Comparison of ENCODE assay signal across 11 cellular contexts in the genomic region with DNA sequence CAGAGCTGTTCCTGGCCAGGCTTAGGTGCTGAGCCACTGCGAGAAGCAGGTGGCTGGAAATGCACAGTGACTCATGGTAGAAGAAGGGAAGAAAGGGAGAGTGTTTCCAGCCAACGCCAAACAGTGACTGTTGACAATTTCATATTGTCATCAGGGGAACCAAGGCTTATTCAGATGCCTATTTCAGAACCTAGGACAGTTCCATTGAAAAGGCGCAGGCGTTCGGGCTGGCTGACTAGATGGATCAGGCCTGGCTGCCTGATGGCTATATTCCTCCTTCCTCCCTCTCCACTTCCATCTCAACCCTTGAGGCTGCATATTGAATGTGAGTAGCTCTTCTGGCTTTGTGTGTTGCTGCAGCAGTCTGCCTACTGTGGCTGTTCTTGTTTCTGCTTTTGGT.
DNase-seq lines count a peak whose midpoint lies in the region; ATAC-seq, FAIRE-seq and TF ChIP-seq lines count a peak whose summit lies in the region.
"Had no signal": no experiment of that assay in that cellular context is flagged by ENCODE, and none has a peak within 500 bp of the region (broad histone marks: within the 10 kb centered on the region; RNA-seq: fewer than 3 reads in every experiment).

No MANE protein-coding gene starts in this region.

- peak; percentile 27 for DNase-seq in AG20443 (ENCODE audit: low spot score)
- peak; percentile 36 for DNase-seq in HT1080 (ENCODE audit: low read depth)
- DNase-seq in astrocyte (ENCODE audit: low read depth), result peak; percentile 6
- peak; percentile 5 for DNase-seq in inferior parietal cortex (ENCODE audit: extremely low spot score)
- no peak for DNase-seq in NCI-H1092 treated with DMSO at 0.1 percent for 48 hours (lab: John Stamatoyannopoulos, UW)
- no peak for DNase-seq in sciatic nerve (ENCODE audit: low spot score)
- no peak for DNase-seq in NK-92 (lab: John Stamatoyannopoulos, UW; ENCODE audit: unreplicated experiment)
- DNase-seq in central memory CD4-positive, alpha-beta T cell, result no peak
- DNase-seq: activated T-cell treated with anti-CD3 and anti-CD28 coated beads, Interleukin-2, amount 50 U/mL, for 72 hours; left cardiac atrium had no signal

- intact Hi-C loops in sciatic nerve (cut with DNase I), result no loop called here

- H3K27ac ChIP-seq in astrocyte (ENCODE audit: low read depth, low read length), result no peak overlapping the region
- H3K27ac ChIP-seq: dorsolateral prefrontal cortex had no signal

- no peaks in the 10 kb centered on the region for H3K4me1 ChIP-seq in astrocyte (ENCODE audit: insufficient read depth, low read length)

- H4K20me1 ChIP-seq in astrocyte (ENCODE audit: insufficient read depth, low read length), result no peaks in the 10 kb centered on the region

- no peak overlapping the region for H3K9ac ChIP-seq in astrocyte (ENCODE audit: low read length)

- no peaks in the 10 kb centered on the region for H3K9me3 ChIP-seq in astrocyte (ENCODE audit: insufficient read depth, low read depth, low read length)

- no peak overlapping the region for H3K4me3 ChIP-seq in astrocyte (ENCODE audit: insufficient read depth, low read depth, low read length)
- H3K4me3 ChIP-seq: dorsolateral prefrontal cortex had no signal

- no peak overlapping the region for H3K4me2 ChIP-seq in astrocyte (ENCODE audit: low read length)

- H3K9me3 Mint-ChIP-seq in astrocyte (ENCODE audit: unreplicated experiment), result no peaks in the 10 kb centered on the region
- H3K9me3 Mint-ChIP-seq: activated T-cell treated with anti-CD3 and anti-CD28 coated beads, Interleukin-2, amount 50 U/mL, for 72 hours had no signal

- no peak overlapping the region for H3K4me3 Mint-ChIP-seq in astrocyte (ENCODE audit: unreplicated experiment)
- H3K4me3 Mint-ChIP-seq: activated T-cell treated with anti-CD3 and anti-CD28 coated beads, Interleukin-2, amount 50 U/mL, for 72 hours had no signal

- H3K79me2 ChIP-seq in astrocyte (ENCODE audit: insufficient read depth, low read length), result no peaks in the 10 kb centered on the region

- H3K36me3 ChIP-seq in astrocyte (ENCODE audit: insufficient read depth, low read length), result no peaks in the 10 kb centered on the region

- no peak overlapping the region for H2AFZ ChIP-seq in astrocyte (ENCODE audit: low read depth, low read length)

- TF ChIP-seq CTCF in astrocyte (IDR thresholded peaks at IDR 0.05; ENCODE audit: insufficient read depth, low read depth, low read length), result no peak

- H3K36me3 Mint-ChIP-seq in astrocyte (ENCODE audit: low read depth, unreplicated experiment), result no peaks in the 10 kb centered on the region

- no peak overlapping the region for H3K27ac Mint-ChIP-seq in astrocyte (ENCODE audit: unreplicated experiment)
- H3K27ac Mint-ChIP-seq: activated T-cell treated with anti-CD3 and anti-CD28 coated beads, Interleukin-2, amount 50 U/mL, for 72 hours had no signal

- H3K27me3 Mint-ChIP-seq in astrocyte (ENCODE audit: low read depth, unreplicated experiment), result no peaks in the 10 kb centered on the region

- no peaks in the 10 kb centered on the region for H3K4me1 Mint-ChIP-seq in astrocyte (ENCODE audit: low read depth, unreplicated experiment)

- ATAC-seq in sciatic nerve, result no peak
- ATAC-seq: activated T-cell treated with anti-CD3 and anti-CD28 coated beads, Interleukin-2, amount 50 U/mL, for 72 hours; left cardiac atrium had no signal

- peak; percentile 78 for FAIRE-seq in astrocyte (lab: Jason Lieb, UNC)

- H3K27me3 ChIP-seq in astrocyte (ENCODE audit: insufficient read depth, low read length), result no peaks in the 10 kb centered on the region

Comparison
In these comparisons a context has a peak if more than half of its experiments do, and no peak if none do; other contexts are left out.
1. DNase-seq: peak in AG20443 (single experiment), HT1080 (single experiment), astrocyte (single experiment) and inferior parietal cortex (single experiment); none in NCI-H1092 treated with DMSO at 0.1 percent for 48 hours (single experiment), sciatic nerve (single experiment), NK-92 (single experiment) and central memory CD4-positive, alpha-beta T cell (single experiment).